19 cellular contexts compared by ENCODE assay signal in the genomic region with DNA sequence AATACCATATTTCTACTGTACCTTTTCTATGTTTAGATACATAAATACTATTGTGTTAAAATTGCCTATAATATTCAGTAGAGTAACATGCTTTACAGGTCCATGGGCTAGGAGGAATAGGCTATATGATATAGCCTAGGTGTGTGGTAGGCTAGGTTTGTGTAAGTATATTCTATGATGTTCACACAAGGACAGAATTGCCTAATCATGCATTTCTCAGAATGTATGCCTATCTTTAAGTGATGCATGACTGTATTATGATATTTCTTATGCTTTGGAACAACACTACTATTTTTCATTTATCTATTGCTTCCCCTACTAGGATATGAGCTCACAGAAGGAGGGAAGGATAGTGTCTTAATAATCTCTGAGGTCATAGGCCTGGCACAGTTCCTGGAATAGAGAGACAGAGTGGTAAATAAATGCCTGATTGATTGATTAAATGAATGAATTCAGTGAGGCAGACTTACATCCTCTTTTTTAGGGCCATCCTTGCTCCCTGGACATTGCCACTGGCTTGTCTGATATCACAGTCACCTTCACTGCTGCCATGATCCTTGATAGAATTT.
"Had no signal": no experiment of that assay in that cellular context is flagged by ENCODE, and none has a peak within 500 bp of the region (broad histone marks: within the 10 kb centered on the region; RNA-seq: fewer than 3 reads in every experiment).

No MANE protein-coding gene starts in this region.

- H3K4me1 Mint-ChIP-seq: central memory CD8-positive, alpha-beta T cell; memory B cell; naive B cell; neural progenitor cell; stimulated activated memory B cell treated with anti-CD40 and anti-IgM and Interleukin-4, amounts not matched to agents 10 μg/mL and 1 μg/mL and 100 μg/mL, for 72 hours; T-helper 17 cell had no signal

- H3K9me3 Mint-ChIP-seq: central memory CD8-positive, alpha-beta T cell; memory B cell had no signal

- H3K36me3 ChIP-seq: gastrocnemius medialis, neural progenitor cell, stomach, suprapubic skin, tibial nerve had no signal

- H3K4me3 Mint-ChIP-seq: activated CD4-positive, alpha-beta T cell treated with anti-CD3 and anti-CD28 coated beads, Interleukin-2, amount 10 ng/mL, durations not matched to agents 7 days and 5 days; activated CD8-positive, alpha-beta T cell treated with anti-CD3 and anti-CD28 coated beads, Interleukin-2, amount 10 ng/mL, durations not matched to agents 7 days and 5 days; central memory CD8-positive, alpha-beta T cell; memory B cell; neural progenitor cell; stimulated activated memory B cell treated with anti-CD40 and anti-IgM and Interleukin-4, amounts not matched to agents 10 μg/mL and 1 μg/mL and 100 μg/mL, for 72 hours; T-helper 17 cell had no signal

- DNase-seq: activated CD4-positive, alpha-beta T cell treated with anti-CD3 and anti-CD28 coated beads, Interleukin-2, amount 10 ng/mL, durations not matched to agents 7 days and 5 days; activated CD8-positive, alpha-beta T cell treated with anti-CD3 and anti-CD28 coated beads, Interleukin-2, amount 10 ng/mL, durations not matched to agents 7 days and 5 days; activated T-cell treated with anti-CD3 and anti-CD28 coated beads, Interleukin-2, amount 50 U/mL, for 1 hour; effector memory CD4-positive, alpha-beta T cell; gastrocnemius medialis; hippocampal formation; naive B cell; small intestine; stimulated activated CD4-positive, alpha-beta T cell treated with anti-CD3 and anti-CD28 coated beads, Interleukin-2, amount 100 ng/mL, for 24 hours; stomach; T-helper 17 cell had no signal

- H3K27ac Mint-ChIP-seq: activated CD4-positive, alpha-beta T cell treated with anti-CD3 and anti-CD28 coated beads, Interleukin-2, amount 10 ng/mL, durations not matched to agents 7 days and 5 days; activated CD8-positive, alpha-beta T cell treated with anti-CD3 and anti-CD28 coated beads, Interleukin-2, amount 10 ng/mL, durations not matched to agents 7 days and 5 days; activated naive CD4-positive, alpha-beta T cell treated with anti-CD3 and anti-CD28 coated beads, Interleukin-2, amount 50 U/mL, for 72 hours; memory B cell; naive B cell; neural progenitor cell; stimulated activated memory B cell treated with anti-CD40 and anti-IgM and Interleukin-4, amounts not matched to agents 10 μg/mL and 1 μg/mL and 100 μg/mL, for 72 hours; T-helper 17 cell had no signal

- H3K27ac ChIP-seq: gastrocnemius medialis, neural progenitor cell, stomach, suprapubic skin, tibial nerve, VCaP had no signal

- H3K4me1 ChIP-seq: gastrocnemius medialis, stomach, suprapubic skin, tibial nerve had no signal

- H3K4me2 ChIP-seq: neural progenitor cell had no signal

- H3K27me3 Mint-ChIP-seq: stimulated activated memory B cell treated with anti-CD40 and anti-IgM and Interleukin-4, amounts not matched to agents 10 μg/mL and 1 μg/mL and 100 μg/mL, for 72 hours had no signal

- H3K4me3 ChIP-seq: gastrocnemius medialis, neural progenitor cell, stomach, suprapubic skin, tibial nerve had no signal

- H3K9me3 ChIP-seq: gastrocnemius medialis, suprapubic skin had no signal

- H3K27me3 ChIP-seq: gastrocnemius medialis, neural progenitor cell, stomach, suprapubic skin, tibial nerve had no signal

- H3K9ac ChIP-seq: neural progenitor cell had no signal

- H3K36me3 Mint-ChIP-seq: memory B cell; naive B cell; neural progenitor cell; stimulated activated memory B cell treated with anti-CD40 and anti-IgM and Interleukin-4, amounts not matched to agents 10 μg/mL and 1 μg/mL and 100 μg/mL, for 72 hours had no signal

- H2AFZ ChIP-seq: neural progenitor cell had no signal
